ENCODE assay signal across 1 cellular context in genomic region chr2:198731842-198732421, GRCh38.
TF ChIP-seq lines count a peak whose summit lies in the region.

No MANE protein-coding gene starts in this region.

TF ChIP-seq in H1, 55 proteins besides CTCF, POLR2A, EP300 and RAD21 (continued from another document):
- TF ChIP-seq E2F6 (IDR thresholded peaks at IDR 0.05) (no peak), SP4 (IDR thresholded peaks at IDR 0.05; ENCODE audit: low read length) (no peak), CTBP2 (IDR thresholded peaks at IDR 0.05; ENCODE audit: borderline replicate concordance, insufficient read depth, insufficient read length, low read length) (no peak), KDM5A (IDR thresholded peaks at IDR 0.05; ENCODE audit: low read length) (no peak), GABPA (IDR thresholded peaks at IDR 0.05; ENCODE audit: borderline replicate concordance, insufficient read depth, low read length) (no peak), TEAD4 (IDR thresholded peaks at IDR 0.05; ENCODE audit: low read depth, low read length) (no peak), SRF (IDR thresholded peaks at IDR 0.05; ENCODE audit: low read depth, low read length) (no peak), RXRA (IDR thresholded peaks at IDR 0.05; ENCODE audit: insufficient read depth, low read depth, low read length) (no peak), CHD1 (IDR thresholded peaks at IDR 0.05; ENCODE audit: low read depth, low read length) (no peak)
TF ChIP-seq in H1: peak in this region for 0.
